ENCODE assay signal across 8 cellular contexts in genomic region chr15:60362318-60363023, GRCh38. TPM values are rescaled to one million over a fixed set of nuclear protein-coding genes. Genes with fewer than 3 reads are reported as not detected.
DNase-seq lines count a peak whose midpoint lies in the region; ATAC-seq and TF ChIP-seq lines count a peak whose summit lies in the region.

No MANE protein-coding gene starts in this region.

- H2BK5ac ChIP-seq in trophoblast cell (ENCODE audit: low read depth, low read length, poor library complexity): no peak overlapping the region

- peaks cover 21 to 39% (median 29%) of the 10 kb centered on the region in 4 donors for H3K4me1 Mint-ChIP-seq in CD4-positive, alpha-beta memory T cell

- H3K9ac ChIP-seq in colonic mucosa (ENCODE audit: low read depth in 2 of 2, low read length in 2 of 2) (peak overlapping the region in 1 of 2 donors; percentile 28), trophoblast cell (ENCODE audit: low read length) (no peak overlapping the region)

- peaks cover 31% of the 10 kb centered on the region for H3K36me3 ChIP-seq in CD4-positive, alpha-beta memory T cell (ENCODE audit: insufficient read depth, low read length)
- H3K36me3 ChIP-seq in colonic mucosa (no peaks in the 10 kb centered on the region), trophoblast cell (ENCODE audit: control insufficient read depth in 1 of 2, insufficient read depth in 2 of 2, low read length in 2 of 2) (peaks cover 27 to 51% of the 10 kb centered on the region in 2 experiments)

- DNase-seq in CD4-positive, alpha-beta memory T cell: peak; percentile 3 to 49 (median 22)
- DNase-seq in RKO (ENCODE audit: low spot score) (peak; percentile 68), colonic mucosa (no peak), trophoblast cell (peak; percentile 59 to 85), SW480 (ENCODE audit: low spot score) (no peak), GM19240 (ENCODE audit: insufficient read length, low spot score) (no peak)

- H3K23ac ChIP-seq in trophoblast cell (ENCODE audit: low read length): no peak overlapping the region

- no peak overlapping the region for H4K8ac ChIP-seq in trophoblast cell (ENCODE audit: low read depth, low read length)

- CTCF ChIA-PET in CD4-positive, alpha-beta memory T cell (lab: Charles Lee; ENCODE audit: partially characterized antibody): interaction anchor here (0.7 to 2.3 kb wide), 16 partner anchors 11 to 1302 kb away, joined by 3 to 13 read pairs (median 4); no protein-coding TSS in a partner anchor

- no peak overlapping the region for H2AK5ac ChIP-seq in trophoblast cell (ENCODE audit: low read length)

- peaks cover 25% of the 10 kb centered on the region for H3K4me1 ChIP-seq in CD4-positive, alpha-beta memory T cell (ENCODE audit: insufficient read depth, low read length)
- H3K4me1 ChIP-seq in colonic mucosa (peaks cover 6% of the 10 kb centered on the region), trophoblast cell (ENCODE audit: control insufficient read depth in 1 of 2, insufficient read depth in 2 of 2, low read length in 2 of 2) (no peaks in the 10 kb centered on the region)

- H3K4me3 Mint-ChIP-seq in CD4-positive, alpha-beta memory T cell: peak overlapping the region in 1 of 8 donors; percentile 44

- no peak overlapping the region for H3K4me2 ChIP-seq in trophoblast cell (ENCODE audit: low read length)

- no peak overlapping the region for H3K27ac ChIP-seq in CD4-positive, alpha-beta memory T cell (ENCODE audit: low read depth, low read length)
- H3K27ac ChIP-seq in colonic mucosa (peak overlapping the region; percentile 6), trophoblast cell (ENCODE audit: low read depth, low read length) (no peak overlapping the region)

- no peaks in the 10 kb centered on the region for H3K79me2 ChIP-seq in trophoblast cell (ENCODE audit: control insufficient read depth, insufficient read depth, low read length, poor library complexity)

- H3K27me3 ChIP-seq in CD4-positive, alpha-beta memory T cell (ENCODE audit: insufficient read depth, low read length): no peaks in the 10 kb centered on the region
- H3K27me3 ChIP-seq in colonic mucosa (no peaks in the 10 kb centered on the region), trophoblast cell (ENCODE audit: insufficient read depth, low read length) (no peaks in the 10 kb centered on the region)

- POLR2A ChIA-PET in CD4-positive, alpha-beta memory T cell (lab: Charles Lee; ENCODE audit: partially characterized antibody): interaction anchor here (0.9 to 4.2 kb wide), 5 partner anchors 10 to 47 kb away, joined by 3 to 13 read pairs (median 4); partner anchors contain the start of gene ANXA2

- 100% methylated on average over 1 of the region's 8 CpGs for WGBS in trophoblast cell (ENCODE audit: extremely low coverage, insufficient coverage, insufficient read length)

- intact Hi-C loops in CD4-positive, alpha-beta memory T cell (cut with micrococcal nuclease): loop anchor here (5.0 kb wide), 1 partner anchor 60 kb away; no protein-coding TSS in a partner anchor
- intact Hi-C loops in colonic mucosa (cut with DNase I): no loop called here

- peak overlapping the region; percentile 11 for H4K91ac ChIP-seq in trophoblast cell (ENCODE audit: low read depth, low read length)

- no peak overlapping the region for H2AFZ ChIP-seq in trophoblast cell (ENCODE audit: insufficient read depth, low read length, poor library complexity)

- no peak overlapping the region for H2BK120ac ChIP-seq in trophoblast cell (ENCODE audit: insufficient read depth, low read length, poor library complexity)

- H3K27me3 Mint-ChIP-seq in CD4-positive, alpha-beta memory T cell: no peaks in the 10 kb centered on the region

- peak overlapping the region; percentile 31 for H3K4ac ChIP-seq in trophoblast cell (ENCODE audit: low read depth, low read length)

- H2BK12ac ChIP-seq in trophoblast cell (ENCODE audit: low read length): no peak overlapping the region

- no peak overlapping the region for H3K4me3 ChIP-seq in CD4-positive, alpha-beta memory T cell (ENCODE audit: low read length in 2 of 2)
- no peak overlapping the region for H3K4me3 ChIP-seq in colonic mucosa
- H3K4me3 ChIP-seq in trophoblast cell (ENCODE audit: low read depth, low read length): no peak overlapping the region

- H3K9me3 ChIP-seq in CD4-positive, alpha-beta memory T cell (ENCODE audit: control insufficient read depth in 1 of 2, low read length in 2 of 2): no peaks in the 10 kb centered on the region
- no peaks in the 10 kb centered on the region for H3K9me3 ChIP-seq in colonic mucosa
- H3K9me3 ChIP-seq in trophoblast cell (ENCODE audit: insufficient read depth, low read depth, low read length): no peaks in the 10 kb centered on the region

- no peak for TF ChIP-seq CTCF in colonic mucosa (IDR thresholded peaks at IDR 0.05)

- no peak overlapping the region for H4K12ac ChIP-seq in trophoblast cell (ENCODE audit: low read depth, low read length)

- peaks cover 47 to 64% of the 10 kb centered on the region in 2 donors for H3K36me3 Mint-ChIP-seq in CD4-positive, alpha-beta memory T cell

- ATAC-seq in GM18873 (IDR thresholded peaks at IDR 0.05; ENCODE audit: low FRiP score, unreplicated experiment) (no peak), HG03439 (IDR thresholded peaks at IDR 0.05; ENCODE audit: unreplicated experiment) (no peak)

- H3K18ac ChIP-seq in trophoblast cell (ENCODE audit: low read length): no peak overlapping the region

- H3K14ac ChIP-seq in trophoblast cell (ENCODE audit: low read length): no peak overlapping the region

- no peaks in the 10 kb centered on the region for H3K79me1 ChIP-seq in trophoblast cell (ENCODE audit: low read length)

- H3K27ac Mint-ChIP-seq in CD4-positive, alpha-beta memory T cell: peak overlapping the region; percentile 17 to 87 (median 81)

- peaks cover 0 to 3% (median 0%) of the 10 kb centered on the region in 8 donors for H3K9me3 Mint-ChIP-seq in CD4-positive, alpha-beta memory T cell

RNA-seq across cellular contexts. Expression of gene ANXA2, which starts 35.3 kb away (rescaled TPM):
- 100 to 1,000 TPM; 148 to 160 TPM for total RNA-seq in CD4-positive, alpha-beta memory T cell
- polyA plus RNA-seq in CD4-positive, alpha-beta memory T cell: 100 to 1,000 TPM; 561 to 682 TPM
- 100 to 1,000 TPM; 813 to 816 TPM for total RNA-seq in colonic mucosa
- 2,156 and 2,172 TPM in 2 replicates for polyA plus RNA-seq in trophoblast cell (2013)

Comparison
In these comparisons a context has a peak if more than half of its experiments do, and no peak if none do; other contexts are left out.
1. DNase-seq: peak in CD4-positive, alpha-beta memory T cell (5 of 5), RKO (single experiment) and trophoblast cell (2 of 2); none in colonic mucosa (single experiment), SW480 (single experiment) and GM19240 (single experiment).
2. RNA of gene ANXA2, which starts 35.3 kb away (total RNA-seq): 813 to 816 TPM in colonic mucosa; 148 to 160 TPM in CD4-positive, alpha-beta memory T cell; every median in the first group is over 4 times any median in the second.